1 cellular context compared by ENCODE assay signal in the genomic region with DNA sequence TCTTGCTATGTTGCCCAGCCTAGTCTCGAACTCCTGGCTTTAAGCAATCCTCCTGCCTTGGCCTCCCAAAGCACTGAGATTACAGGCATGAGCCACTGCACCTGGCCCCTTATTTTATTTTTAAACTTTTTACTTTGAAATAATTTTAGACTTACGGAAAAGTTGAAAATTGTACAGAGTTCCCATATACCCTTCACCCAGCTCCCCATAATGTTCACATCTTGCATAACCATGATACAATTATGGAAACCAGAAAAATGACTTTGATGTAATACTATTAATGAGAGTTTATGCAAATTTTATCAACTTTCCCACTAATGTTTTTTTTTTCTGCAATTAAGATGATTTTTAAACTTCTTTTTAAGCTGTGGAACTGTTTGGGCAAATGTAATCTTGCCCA.
"Had no signal": no experiment of that assay in that cellular context is flagged by ENCODE, and none has a peak within 500 bp of the region (broad histone marks: within the 10 kb centered on the region; RNA-seq: fewer than 3 reads in every experiment).

No MANE protein-coding gene starts in this region.

- H3K9me3 ChIP-seq: MG63 had no signal

- H3K36me3 ChIP-seq: MG63 had no signal

- H3K4me3 ChIP-seq: MG63 had no signal
